16 cellular contexts compared by ENCODE assay signal in the genomic region with DNA sequence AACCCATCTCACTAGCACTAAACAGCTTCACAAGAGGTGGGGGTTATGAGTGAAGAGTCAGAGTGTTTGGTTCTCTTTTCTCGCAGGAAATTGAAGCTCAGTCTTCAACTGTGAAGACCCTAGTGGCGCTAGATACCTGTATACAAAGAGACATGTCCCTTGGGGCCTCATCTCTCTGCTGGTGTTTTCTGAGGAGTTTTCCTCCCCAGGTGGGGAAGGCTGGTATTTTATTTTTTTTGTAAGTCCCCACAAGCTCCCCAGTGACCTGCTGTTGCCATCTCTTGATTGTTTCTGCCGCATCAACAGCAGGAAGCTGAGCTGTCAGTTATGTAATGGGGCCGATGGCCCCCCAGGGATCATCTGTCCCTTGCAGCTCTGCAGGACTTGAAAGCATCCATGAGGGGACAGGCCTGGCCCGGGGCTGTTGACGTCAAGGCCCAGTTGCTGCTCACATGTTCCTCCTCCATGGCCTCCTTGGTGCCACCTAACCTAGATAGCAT. TPM values are rescaled to one million over a fixed set of nuclear protein-coding genes. Genes with fewer than 3 reads are reported as not detected.
DNase-seq lines count a peak whose midpoint lies in the region; ATAC-seq and TF ChIP-seq lines count a peak whose summit lies in the region.
"Had no signal": no experiment of that assay in that cellular context is flagged by ENCODE, and none has a peak within 500 bp of the region (broad histone marks: within the 10 kb centered on the region; RNA-seq: fewer than 3 reads in every experiment).

No MANE protein-coding gene starts in this region.

- no peak overlapping the region for H3K27ac Mint-ChIP-seq in memory B cell

- intact Hi-C loops in left ventricle myocardium inferior (cut with micrococcal nuclease) (no loop called here), cardiac septum (cut with DNase I) (no loop called here)

- no peaks in the 10 kb centered on the region for H3K27me3 ChIP-seq in left ventricle myocardium inferior (ENCODE audit: low read depth)

- no peak overlapping the region for H3K4me3 Mint-ChIP-seq in memory B cell
- H3K4me3 Mint-ChIP-seq: CD4-positive, alpha-beta memory T cell had no signal

- H3K36me3 Mint-ChIP-seq in memory B cell: peaks cover 14% of the 10 kb centered on the region

- DNase-seq in left ventricle myocardium inferior: peak; percentile 37
- no peak for DNase-seq in cardiac septum (ENCODE audit: low spot score)
- peak; percentile 23 to 25 for DNase-seq in memory B cell (ENCODE audit: low spot score in 2 of 2)
- DNase-seq in putamen (ENCODE audit: low spot score): no peak
- DNase-seq in foreskin fibroblast: no peak
- DNase-seq in activated effector memory CD4-positive, alpha-beta T cell treated with Interleukin-2 at 50 U/mL for 16 hours: no peak
- DNase-seq: CD4-positive, alpha-beta memory T cell; DND-41; H7; Kasumi-1; NCI-H1436; NCI-H446 treated with DMSO at 0.1 percent for 48 hours; NCI-H774; SIG-M5 had no signal

- H3K4me3 ChIP-seq in left ventricle myocardium inferior (no peak overlapping the region), foreskin fibroblast (ENCODE audit: low read depth in 1 of 2, low read length in 2 of 2) (no peak overlapping the region)

- ATAC-seq in memory B cell (ENCODE audit: low read depth) (peak; percentile 89), HG03565 (IDR thresholded peaks at IDR 0.05; ENCODE audit: unreplicated experiment) (no peak)

- H3K27ac ChIP-seq in left ventricle myocardium inferior (replicated peaks) (peak overlapping the region; percentile 80), angular gyrus (ENCODE audit: low read depth, low read length) (peak overlapping the region; percentile 64)

- no peaks in the 10 kb centered on the region for H3K9me3 ChIP-seq in left ventricle myocardium inferior (replicated peaks)

- no peaks in the 10 kb centered on the region for H3K9me3 Mint-ChIP-seq in memory B cell

- no peaks in the 10 kb centered on the region for H3K36me3 ChIP-seq in left ventricle myocardium inferior

- H3K27me3 Mint-ChIP-seq in memory B cell: no peaks in the 10 kb centered on the region
- H3K27me3 Mint-ChIP-seq: CD4-positive, alpha-beta memory T cell had no signal

- peaks cover 100% of the 10 kb centered on the region for H3K4me1 ChIP-seq in left ventricle myocardium inferior

- H3K4me1 Mint-ChIP-seq in memory B cell: peaks cover 63% of the 10 kb centered on the region

- TF ChIP-seq CTCF in left ventricle myocardium inferior (IDR thresholded peaks at IDR 0.05; ENCODE audit: borderline replicate concordance): no peak
- no peak for TF ChIP-seq CTCF in foreskin fibroblast (IDR thresholded peaks at IDR 0.05; ENCODE audit: low read depth, low read length)

RNA-seq across cellular contexts. Expression of a gene that starts 23.1 kb away (rescaled TPM):
- total RNA-seq in left ventricle myocardium inferior: 13.9 TPM
- 18.2 TPM for total RNA-seq in cardiac septum

Comparison
In these comparisons a context has a peak if more than half of its experiments do, and no peak if none do; other contexts are left out.
1. DNase-seq: peak in left ventricle myocardium inferior (single experiment) and memory B cell (2 of 2); none in cardiac septum (single experiment), putamen (single experiment), foreskin fibroblast (0 of 2) and activated effector memory CD4-positive, alpha-beta T cell treated with Interleukin-2 at 50 U/mL for 16 hours (single experiment).